In genomic region chr4:169212981-169213380, GRCh38 we compare ENCODE assay signal across 2 cellular contexts.
TF ChIP-seq lines count a peak whose summit lies in the region.

No MANE protein-coding gene starts in this region.

TF ChIP-seq in IMR-90, 13 proteins besides CTCF, POLR2A, EP300 and RAD21:
- no peak for TF ChIP-seq NFE2L2 (IDR thresholded peaks at IDR 0.05; ENCODE audit: low read depth, low read length)
- TF ChIP-seq ELK1 (IDR thresholded peaks at IDR 0.05; ENCODE audit: borderline replicate concordance, low read depth, low read length) = no peak
- TF ChIP-seq MXI1 (IDR thresholded peaks at IDR 0.05; ENCODE audit: borderline replicate concordance, low read depth, low read length) = no peak
- no peak for TF ChIP-seq RCOR1 (IDR thresholded peaks at IDR 0.05; ENCODE audit: insufficient replicate concordance, low read length)
- no peak for TF ChIP-seq USF2 (IDR thresholded peaks at IDR 0.05; ENCODE audit: low read depth, low read length)
- TF ChIP-seq RFX5 (IDR thresholded peaks at IDR 0.05; ENCODE audit: low read depth, low read length) = no peak
- TF ChIP-seq MAFK (IDR thresholded peaks at IDR 0.05; ENCODE audit: low read depth, low read length) = no peak
- TF ChIP-seq MAZ (IDR thresholded peaks at IDR 0.05; ENCODE audit: borderline replicate concordance, low read depth, low read length) = no peak

TF ChIP-seq in GM23338, 12 proteins besides CTCF, POLR2A, EP300 and RAD21:
- no peak for TF ChIP-seq EZH2phosphoT487 (IDR thresholded peaks at IDR 0.05; ENCODE audit: unreplicated experiment)
- no peak for TF ChIP-seq JUNB (IDR thresholded peaks at IDR 0.05; ENCODE audit: unreplicated experiment)
- TF ChIP-seq ZNF114 (CRISPR knock-in tag; IDR thresholded peaks at IDR 0.05) = no peak
- TF ChIP-seq CREB1 (CRISPR knock-in tag; IDR thresholded peaks at IDR 0.05; ENCODE audit: low read depth) = no peak
- TF ChIP-seq ZNF331 (CRISPR knock-in tag; IDR thresholded peaks at IDR 0.05; ENCODE audit: low read depth) = no peak
- no peak for TF ChIP-seq EZH2 (IDR thresholded peaks at IDR 0.05; ENCODE audit: low read depth, unreplicated experiment)
- no peak for TF ChIP-seq REST (IDR thresholded peaks at IDR 0.05; ENCODE audit: unreplicated experiment)
- no peak for TF ChIP-seq NANOG (IDR thresholded peaks at IDR 0.05; ENCODE audit: borderline replicate concordance)
- no peak for TF ChIP-seq POLR2AphosphoS5 (IDR thresholded peaks at IDR 0.05; ENCODE audit: low read depth)
- TF ChIP-seq STAT1 (IDR thresholded peaks at IDR 0.05; ENCODE audit: unreplicated experiment) = no peak
- TF ChIP-seq ZNF462 (CRISPR knock-in tag; IDR thresholded peaks at IDR 0.05) = no peak
- no peak for TF ChIP-seq ETS1 (IDR thresholded peaks at IDR 0.05)
